In genomic region chr4:48018112-48018511, GRCh38 we compare ENCODE assay signal across 28 cellular contexts. TPM values are rescaled to one million over a fixed set of nuclear protein-coding genes. Genes with fewer than 3 reads are reported as not detected.
DNase-seq lines count a peak whose midpoint lies in the region; ATAC-seq and TF ChIP-seq lines count a peak whose summit lies in the region.
"Had no signal": no experiment of that assay in that cellular context is flagged by ENCODE, and none has a peak within 500 bp of the region (broad histone marks: within the 10 kb centered on the region; RNA-seq: fewer than 3 reads in every experiment).

No MANE protein-coding gene starts in this region.

- H3K36me3 Mint-ChIP-seq in progenitor cell of endocrine pancreas (ENCODE audit: insufficient read depth) (peaks cover 7% of the 10 kb centered on the region), neural progenitor cell (no peaks in the 10 kb centered on the region)
- H3K36me3 Mint-ChIP-seq: stimulated activated naive B cell treated with anti-CD40 and anti-IgM and Interleukin-4, amounts not matched to agents 10 μg/mL and 1 μg/mL and 100 μg/mL, for 72 hours had no signal

- no peaks in the 10 kb centered on the region for H3K9me3 ChIP-seq in HCT116 (ENCODE audit: control insufficient read depth in 1 of 2, insufficient read depth in 1 of 2, low read depth in 1 of 2, low read length in 2 of 2)
- no peaks in the 10 kb centered on the region for H3K9me3 ChIP-seq in RWPE2 (ENCODE audit: severe bottlenecking)
- no peaks in the 10 kb centered on the region for H3K9me3 ChIP-seq in hepatocyte (ENCODE audit: low read depth)
- no peaks in the 10 kb centered on the region for H3K9me3 ChIP-seq in neural progenitor cell (ENCODE audit: low read depth)
- H3K9me3 ChIP-seq: BLaER1, right lobe of liver, uterus had no signal

- H3K4me3 Mint-ChIP-seq in progenitor cell of endocrine pancreas (ENCODE audit: low read depth) (peak overlapping the region; percentile 47), neural progenitor cell (no peak overlapping the region)

- TF ChIP-seq POLR2A in HCT116 (IDR thresholded peaks at IDR 0.05; ENCODE audit: borderline replicate concordance, extremely low read depth, insufficient read depth, insufficient read length), result no peak

- intact Hi-C loops in HCT116 (cut with micrococcal nuclease), result loop anchor here (5.0 kb wide), 1 partner anchor 69 kb away; no protein-coding TSS in a partner anchor

- no peaks in the 10 kb centered on the region for H3K27me3 ChIP-seq in HCT116 (ENCODE audit: insufficient read depth, low read length)
- no peaks in the 10 kb centered on the region for H3K27me3 ChIP-seq in RWPE2 (ENCODE audit: insufficient read depth, poor library complexity, severe bottlenecking)
- H3K27me3 ChIP-seq in hepatocyte, result no peaks in the 10 kb centered on the region
- H3K27me3 ChIP-seq in neural progenitor cell, result peaks cover 27% of the 10 kb centered on the region
- H3K27me3 ChIP-seq: right lobe of liver, uterus had no signal

- no peak for DNase-seq in HCT116 (ENCODE audit: low read depth, low spot score)
- no peak for DNase-seq in RWPE2 (ENCODE audit: low spot score)
- no peak for DNase-seq in hepatocyte (ENCODE audit: low spot score)
- DNase-seq in progenitor cell of endocrine pancreas (ENCODE audit: low spot score, unreplicated experiment), result no peak
- no peak for DNase-seq in NCI-H1694 treated with DMSO at 0.1 percent for 48 hours (lab: John Stamatoyannopoulos, UW)
- no peak for DNase-seq in cortex of kidney (lab: John Stamatoyannopoulos, UW)
- DNase-seq in neural progenitor cell (ENCODE audit: low spot score), result no peak
- no peak for DNase-seq in NCI-H524 (lab: John Stamatoyannopoulos, UW)
- DNase-seq: activated CD4-positive, alpha-beta T cell treated with anti-CD3 and anti-CD28 coated beads for 1 hour; activated CD8-positive, alpha-beta T cell treated with anti-CD3 and anti-CD28 coated beads, Interleukin-2, amount 10 ng/mL, durations not matched to agents 7 days and 5 days; activated gamma-delta T cell; activated T-cell treated with anti-CD3 and anti-CD28 coated beads for 4 hours; DND-41; effector CD4-positive, alpha-beta T cell; hippocampal formation; OCI-M1; posterior cingulate gyrus; right lobe of liver; stimulated activated CD4-positive, alpha-beta T cell treated with anti-CD3 and anti-CD28 coated beads, Interleukin-4, amount 100 ng/mL, for 4 hours; stimulated activated naive B cell treated with anti-CD40 and anti-IgM and Interleukin-4, amounts not matched to agents 10 μg/mL and 1 μg/mL and 100 μg/mL, for 72 hours; T-helper 2 cell; uterus had no signal

- RAD21 ChIA-PET in HCT116 (lab: Charles Lee; ENCODE audit: low non-redundant PET in 1 of 2, low total read pairs in 2 of 2, uncharacterized antibody in 2 of 2, unreplicated experiment in 2 of 2), result no interaction called here

- no peaks in the 10 kb centered on the region for H3K9me2 ChIP-seq in HCT116 (ENCODE audit: insufficient read depth)
- H3K9me2 ChIP-seq in hepatocyte (replicated peaks; ENCODE audit: insufficient read depth), result no peaks in the 10 kb centered on the region

- H3K4me1 ChIP-seq in HCT116 (ENCODE audit: control insufficient read depth in 1 of 2, insufficient read depth in 2 of 2, low read length in 2 of 2) (peaks cover 6 to 11% of the 10 kb centered on the region in 2 experiments; a peak in 2 of 4 replicates), RWPE2 (ENCODE audit: insufficient read depth, poor library complexity, severe bottlenecking) (peaks cover 5% of the 10 kb centered on the region), hepatocyte (ENCODE audit: insufficient read depth) (peaks cover 4% of the 10 kb centered on the region), neural progenitor cell (no peaks in the 10 kb centered on the region)

- H4K20me1 ChIP-seq in HCT116 (ENCODE audit: insufficient read depth) (no peaks in the 10 kb centered on the region), hepatocyte (ENCODE audit: insufficient read depth, poor library complexity, severe bottlenecking) (no peaks in the 10 kb centered on the region), neural progenitor cell (ENCODE audit: low read depth) (no peaks in the 10 kb centered on the region)
- H4K20me1 ChIP-seq: BLaER1 had no signal

- H3K9me3 Mint-ChIP-seq in progenitor cell of endocrine pancreas (ENCODE audit: low read depth), result peaks cover 5% of the 10 kb centered on the region
- peaks cover 6% of the 10 kb centered on the region for H3K9me3 Mint-ChIP-seq in neural progenitor cell
- H3K9me3 Mint-ChIP-seq: stimulated activated naive B cell treated with anti-CD40 and anti-IgM and Interleukin-4, amounts not matched to agents 10 μg/mL and 1 μg/mL and 100 μg/mL, for 72 hours had no signal

- H3K4me3 ChIP-seq in HCT116 (replicated peaks in 1 of 2; ENCODE audit: low read depth in 1 of 2, low read length in 2 of 2) (peak overlapping the region in 1 of 2 experiments; percentile 73; a peak in 1 of 4 replicates), RWPE2 (ENCODE audit: severe bottlenecking) (no peak overlapping the region), hepatocyte (no peak overlapping the region), neural progenitor cell (no peak overlapping the region)
- H3K4me3 ChIP-seq: uterus had no signal

- 77% methylated on average over 2 of the region's 2 CpGs for WGBS in hepatocyte (ENCODE audit: low lambda C conversion rate, missing lambda C conversion rate)

- TF ChIP-seq RAD21 in HCT116 (IDR thresholded peaks at IDR 0.05; ENCODE audit: low read depth), result no peak

- H3K4me1 Mint-ChIP-seq in progenitor cell of endocrine pancreas (ENCODE audit: low read depth) (peaks cover 16% of the 10 kb centered on the region), neural progenitor cell (peaks cover 5% of the 10 kb centered on the region)

- H3K79me2 ChIP-seq in HCT116 (ENCODE audit: insufficient read depth, low read length) (peaks cover 8% of the 10 kb centered on the region; the same call in 1 of the 2 replicates), hepatocyte (peaks cover 24% of the 10 kb centered on the region), neural progenitor cell (ENCODE audit: low read depth) (no peaks in the 10 kb centered on the region)

- peaks cover 9% of the 10 kb centered on the region for H3F3A ChIP-seq in neural progenitor cell (ENCODE audit: low read depth)

- TF ChIP-seq CTCF in HCT116 (IDR thresholded peaks at IDR 0.05 in 2 of 3, conservative IDR thresholded peaks at IDR 0.05 in 1 of 3; ENCODE audit: borderline replicate concordance in 1 of 3, insufficient read depth in 1 of 3, low read depth in 2 of 3, low read length in 2 of 3) (no peak), RWPE2 (IDR thresholded peaks at IDR 0.05; ENCODE audit: poor library complexity, severe bottlenecking) (no peak), hepatocyte (IDR thresholded peaks at IDR 0.05; ENCODE audit: poor library complexity) (no peak), progenitor cell of endocrine pancreas (IDR thresholded peaks at IDR 0.05; ENCODE audit: unreplicated experiment) (no peak), neural progenitor cell (IDR thresholded peaks at IDR 0.05) (no peak)

- H3K4me2 ChIP-seq in HCT116 (ENCODE audit: low read length) (peak overlapping the region; percentile 90; the same call in 1 of the 2 replicates), hepatocyte (peak overlapping the region; percentile 85), neural progenitor cell (no peak overlapping the region)

- H2AFZ ChIP-seq in HCT116 (ENCODE audit: low read depth, low read length, poor library complexity, severe bottlenecking), result no peak overlapping the region
- no peak overlapping the region for H2AFZ ChIP-seq in hepatocyte
- no peak overlapping the region for H2AFZ ChIP-seq in neural progenitor cell (replicated peaks)

- POLR2A ChIA-PET in HCT116 (lab: Charles Lee), result no interaction called here

- no peak overlapping the region for H3K27ac ChIP-seq in HCT116 (ENCODE audit: low read depth, low read length)
- peak overlapping the region; percentile 65 for H3K27ac ChIP-seq in RWPE2 (ENCODE audit: poor library complexity, severe bottlenecking)
- H3K27ac ChIP-seq in hepatocyte, result peak overlapping the region; percentile 98
- no peak overlapping the region for H3K27ac ChIP-seq in neural progenitor cell
- H3K27ac ChIP-seq: BLaER1, right lobe of liver, uterus had no signal

- ATAC-seq in HCT116, result no peak
- no peak for ATAC-seq in RWPE2 (ENCODE audit: low read depth)
- ATAC-seq: activated CD8-positive, alpha-beta T cell treated with anti-CD3 and anti-CD28 coated beads, Interleukin-2, amount 10 ng/mL, durations not matched to agents 7 days and 5 days; right lobe of liver; Right ventricle myocardium inferior; SK-N-SH treated with all-trans-retinoic acid at 6 μM for 48 hours; stimulated activated naive B cell treated with anti-CD40 and anti-IgM and Interleukin-4, amounts not matched to agents 10 μg/mL and 1 μg/mL and 100 μg/mL, for 72 hours had no signal

- H3K27ac Mint-ChIP-seq in progenitor cell of endocrine pancreas (no peak overlapping the region), neural progenitor cell (no peak overlapping the region)
- H3K27ac Mint-ChIP-seq: activated CD8-positive, alpha-beta T cell treated with anti-CD3 and anti-CD28 coated beads, Interleukin-2, amount 10 ng/mL, durations not matched to agents 7 days and 5 days; stimulated activated naive B cell treated with anti-CD40 and anti-IgM and Interleukin-4, amounts not matched to agents 10 μg/mL and 1 μg/mL and 100 μg/mL, for 72 hours had no signal

- BruUV-seq in HCT116 (replicated peaks; lab: Mats Ljungman, UMichigan), result no TSS peak

- no peak overlapping the region for H3K9ac ChIP-seq in HCT116 (ENCODE audit: low read length)
- no peak overlapping the region for H3K9ac ChIP-seq in neural progenitor cell

- CTCF ChIA-PET in HCT116 (lab: Charles Lee), result no interaction called here

- H3K36me3 ChIP-seq in HCT116 (ENCODE audit: control insufficient read depth in 1 of 2, insufficient read depth in 2 of 2, low read length in 2 of 2) (no peaks in the 10 kb centered on the region), RWPE2 (ENCODE audit: low read depth) (no peaks in the 10 kb centered on the region; the same call in 1 of the 2 replicates), hepatocyte (replicated peaks; ENCODE audit: insufficient read depth, low read depth) (no peaks in the 10 kb centered on the region), neural progenitor cell (no peaks in the 10 kb centered on the region)
- H3K36me3 ChIP-seq: BLaER1, right lobe of liver, uterus had no signal

- H3K27me3 Mint-ChIP-seq in progenitor cell of endocrine pancreas (no peaks in the 10 kb centered on the region), neural progenitor cell (ENCODE audit: insufficient read depth, low read depth) (peaks cover 33% of the 10 kb centered on the region)

TF ChIP-seq in HCT116, 20 proteins besides CTCF, POLR2A, EP300 and RAD21 (continues in another document):
- TF ChIP-seq EZH2phosphoT487 (IDR thresholded peaks at IDR 0.05; ENCODE audit: borderline replicate concordance), result no peak

RNA-seq across cellular contexts. Expression of gene NIPAL1, which starts 1.5 kb away (rescaled TPM):
- total RNA-seq in HCT116 (2021; ENCODE audit: unreplicated experiment), result 7.0 TPM
- 2.0 and 3.0 TPM in 2 replicates for polyA plus RNA-seq in HCT116 (2012)
- total RNA-seq in hepatocyte, result 14.0 and 14.5 TPM in 2 replicates
- 5.6 and 6.1 TPM in 2 replicates for polyA plus RNA-seq in hepatocyte
- total RNA-seq in progenitor cell of endocrine pancreas, result 17.6 and 21.1 TPM in 2 replicates
- total RNA-seq in neural progenitor cell (ENCODE audit: low replicate concordance), result 0.84 and 1.2 TPM in 2 replicates

RNA-seq across cellular contexts. Expression of gene CNGA1, which starts 1.6 kb away (rescaled TPM):
- 2.1 TPM for total RNA-seq in HCT116 (2021; ENCODE audit: unreplicated experiment)
- polyA plus RNA-seq in HCT116 (2012), result 0.40 and 0.78 TPM in 2 replicates
- total RNA-seq in hepatocyte, result 4.6 and 6.0 TPM in 2 replicates
- polyA plus RNA-seq in hepatocyte, result 4.6 and 9.6 TPM in 2 replicates
- total RNA-seq in progenitor cell of endocrine pancreas, result 1.00 and 1.6 TPM in 2 replicates
- 0.37 and 1.5 TPM in 2 replicates for total RNA-seq in neural progenitor cell (ENCODE audit: low replicate concordance)
- total RNA-seq: activated CD8-positive, alpha-beta T cell treated with anti-CD3 and anti-CD28 coated beads, Interleukin-2, amount 10 ng/mL, durations not matched to agents 7 days and 5 days; chondrocyte; LHCN-M2; Right ventricle myocardium inferior had no signal
- polyA plus RNA-seq: AG04450 had no signal

Comparison
In these comparisons a context has a peak if more than half of its experiments do, and no peak if none do; other contexts are left out.
1. H3K27ac ChIP-seq: peak in RWPE2 (single experiment) and hepatocyte (single experiment); none in HCT116 (single experiment) and neural progenitor cell (single experiment).